ENCODE assay signal across 8 cellular contexts in the genomic region with DNA sequence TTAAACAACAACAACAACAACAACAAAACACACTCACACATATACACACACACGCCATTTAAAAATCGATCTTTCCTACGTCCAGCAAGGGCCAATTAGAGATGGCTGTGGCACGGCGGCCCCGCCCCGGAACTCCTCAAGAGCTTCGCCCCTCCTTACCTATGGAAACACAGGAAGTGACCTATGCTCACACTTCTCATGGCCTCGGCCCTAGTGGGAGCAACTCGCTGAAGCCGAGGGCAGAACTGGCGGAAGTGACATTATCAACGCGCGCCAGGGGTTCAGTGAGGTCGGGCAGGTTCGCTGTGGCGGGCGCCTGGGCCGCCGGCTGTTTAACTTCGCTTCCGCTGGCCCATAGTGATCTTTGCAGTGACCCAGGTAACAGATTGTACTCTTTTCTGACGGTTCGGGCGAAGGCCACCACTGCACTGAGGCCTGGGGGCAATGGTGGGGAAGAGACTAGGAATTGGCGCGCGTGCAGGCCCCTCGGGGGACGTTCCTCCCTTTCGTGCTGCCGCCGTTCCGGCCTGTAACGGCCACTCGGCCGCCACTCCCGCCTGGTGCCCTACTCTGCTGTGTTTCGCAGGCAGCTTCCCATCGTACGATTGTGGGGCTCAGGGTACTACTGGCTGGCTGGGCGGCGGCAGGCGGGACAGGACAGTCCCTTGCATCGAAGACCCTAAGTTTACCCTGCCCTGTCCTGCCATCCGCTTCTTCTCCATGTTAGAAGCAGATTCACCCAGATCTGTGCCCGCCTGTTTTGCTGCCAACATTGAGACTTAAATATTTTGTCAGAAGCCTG. TPM values are rescaled to one million over a fixed set of nuclear protein-coding genes. Genes with fewer than 3 reads are reported as not detected.
DNase-seq lines count a peak whose midpoint lies in the region; ATAC-seq and TF ChIP-seq lines count a peak whose summit lies in the region.

A gene (plus strand): TSS at position 284 of the 802 bp plus-strand sequence. CDS start 2,661 bp downstream, outside the sequence.

- H3K4me3 ChIP-seq in left ventricle myocardium inferior = peak within 1 kb of the TSS; percentile 98

- H3K9me3 ChIP-seq in T-helper 17 cell (ENCODE audit: control insufficient read depth, low read length, poor library complexity, severe bottlenecking) (no peaks in the 10 kb centered on the region), left ventricle myocardium inferior (replicated peaks) (no peaks in the 10 kb centered on the region)

- H3K27ac Mint-ChIP-seq in T-helper 17 cell (no peak within 1 kb of the TSS), progenitor cell of endocrine pancreas (no peak within 1 kb of the TSS)

- peak; percentile 98 for ATAC-seq in GM18499 (IDR thresholded peaks at IDR 0.05; ENCODE audit: insufficient read depth, unreplicated experiment)
- peak; percentile 96 for ATAC-seq in HG02938 (IDR thresholded peaks at IDR 0.05; ENCODE audit: unreplicated experiment)
- ATAC-seq in T-helper 17 cell = peak; percentile 92

- peaks cover 65% of the 10 kb centered on the region for H3K4me1 ChIP-seq in left ventricle myocardium inferior

- no peaks in the 10 kb centered on the region for H3K9me3 Mint-ChIP-seq in progenitor cell of endocrine pancreas (ENCODE audit: low read depth)

- intact Hi-C loops in left ventricle myocardium inferior (cut with micrococcal nuclease) = no loop called here

- H3K27ac ChIP-seq in angular gyrus (ENCODE audit: low read depth, low read length) (peak within 1 kb of the TSS; percentile 77), left ventricle myocardium inferior (replicated peaks) (peak within 1 kb of the TSS; percentile 94)

- H3K36me3 Mint-ChIP-seq in T-helper 17 cell (ENCODE audit: low read depth) (peaks cover 4% of the 10 kb centered on the region), progenitor cell of endocrine pancreas (ENCODE audit: insufficient read depth) (peaks cover 9% of the 10 kb centered on the region)

- H3K4me3 Mint-ChIP-seq in T-helper 17 cell (no peak within 1 kb of the TSS), progenitor cell of endocrine pancreas (ENCODE audit: low read depth) (no peak within 1 kb of the TSS)

- no peak for TF ChIP-seq CTCF in left ventricle myocardium inferior (IDR thresholded peaks at IDR 0.05; ENCODE audit: borderline replicate concordance)
- no peak for TF ChIP-seq CTCF in progenitor cell of endocrine pancreas (IDR thresholded peaks at IDR 0.05; ENCODE audit: unreplicated experiment)

- peaks cover 31% of the 10 kb centered on the region for H3K36me3 ChIP-seq in left ventricle myocardium inferior

- no peaks in the 10 kb centered on the region for H3K27me3 Mint-ChIP-seq in T-helper 17 cell
- H3K27me3 Mint-ChIP-seq in progenitor cell of endocrine pancreas = no peaks in the 10 kb centered on the region

- peak; percentile 94 for DNase-seq in NCI-H1694 treated with DMSO at 0.1 percent for 48 hours (lab: John Stamatoyannopoulos, UW)
- DNase-seq in T-helper 17 cell = peak; percentile 88 to 95 (median 93)
- peak; percentile 98 for DNase-seq in left ventricle myocardium inferior
- DNase-seq in progenitor cell of endocrine pancreas (ENCODE audit: low spot score, unreplicated experiment) = peak; percentile 91
- DNase-seq in ureter (ENCODE audit: low spot score) = peak; percentile 98

- no peaks in the 10 kb centered on the region for H3K27me3 ChIP-seq in left ventricle myocardium inferior (ENCODE audit: low read depth)

- H3K4me1 Mint-ChIP-seq in T-helper 17 cell (peaks cover 35% of the 10 kb centered on the region), progenitor cell of endocrine pancreas (ENCODE audit: low read depth) (peaks cover 12% of the 10 kb centered on the region)

RNA-seq across cellular contexts. Expression of the gene that starts here (rescaled TPM):
- total RNA-seq in T-helper 17 cell = 10 to 100 TPM; 14.0 to 14.4 TPM
- 8.6 TPM for total RNA-seq in left ventricle myocardium inferior
- 20.0 and 20.3 TPM in 2 replicates for total RNA-seq in progenitor cell of endocrine pancreas
- total RNA-seq in ureter = 18.8 TPM

Comparison
In these comparisons a context has a peak if more than half of its experiments do, and no peak if none do; other contexts are left out.
1. Peak in every context shown above with its lines: DNase-seq, ATAC-seq, H3K4me3 ChIP-seq and H3K27ac ChIP-seq.